ENCODE assay signal across 8 cellular contexts in genomic region chr7:29243777-29244655, GRCh38. TPM values are rescaled to one million over a fixed set of nuclear protein-coding genes. Genes with fewer than 3 reads are reported as not detected.
A peak's percentile ranks its signal among the peaks of the same experiment; 100 is the strongest.
DNase-seq lines count a peak whose midpoint lies in the region; ATAC-seq and TF ChIP-seq lines count a peak whose summit lies in the region.

No MANE protein-coding gene starts in this region.

- TF ChIP-seq CTCF in neural crest cell (conservative IDR thresholded peaks at IDR 0.05): peak; percentile 20

- no peak overlapping the region for H3K4me3 Mint-ChIP-seq in neural crest cell

- ATAC-seq in HG03520 (IDR thresholded peaks at IDR 0.05; ENCODE audit: unreplicated experiment) (peak; percentile 56), GM21367 (IDR thresholded peaks at IDR 0.05; ENCODE audit: unreplicated experiment) (no peak)

- DNase-seq in ELF-1 (ENCODE audit: low read depth, low spot score) (peak; percentile 49), neural crest cell (ENCODE audit: low read depth, low spot score) (no peak), GM03348 (ENCODE audit: low spot score) (no peak), NCI-H524 treated with DMSO at 0.1 percent for 48 hours (lab: John Stamatoyannopoulos, UW) (no peak), HPDE6-E6E7 (ENCODE audit: extremely low spot score) (no peak)
- peak; percentile 75 for DNase-seq in activated CD8-positive, alpha-beta memory T cell treated with anti-CD3 and anti-CD28 coated beads for 24 hours

- H3K4me1 Mint-ChIP-seq in neural crest cell: peaks cover 19% of the 10 kb centered on the region

- H3K9me3 Mint-ChIP-seq in neural crest cell: peaks cover 2% of the 10 kb centered on the region

- H3K27me3 Mint-ChIP-seq in neural crest cell (ENCODE audit: low read depth): no peaks in the 10 kb centered on the region

- H3K36me3 Mint-ChIP-seq in neural crest cell (ENCODE audit: low read depth): no peaks in the 10 kb centered on the region

- H3K27ac Mint-ChIP-seq in neural crest cell (ENCODE audit: unreplicated experiment): no peak overlapping the region

RNA-seq across cellular contexts. Expression of gene CHN2, which starts 49.4 kb away (rescaled TPM):
- total RNA-seq in neural crest cell: 15.4 and 15.9 TPM in 2 replicates

Comparison
In these comparisons a context has a peak if more than half of its experiments do, and no peak if none do; other contexts are left out.
1. DNase-seq: peak in ELF-1 (single experiment) and activated CD8-positive, alpha-beta memory T cell treated with anti-CD3 and anti-CD28 coated beads for 24 hours (single experiment); none in neural crest cell (single experiment), GM03348 (single experiment), NCI-H524 treated with DMSO at 0.1 percent for 48 hours (single experiment) and HPDE6-E6E7 (single experiment).